ENCODE assay signal across 18 cellular contexts in genomic region chr12:19759229-19759628, GRCh38.
DNase-seq lines count a peak whose midpoint lies in the region; FAIRE-seq and TF ChIP-seq lines count a peak whose summit lies in the region.
"Had no signal": no experiment of that assay in that cellular context is flagged by ENCODE, and none has a peak within 500 bp of the region (broad histone marks: within the 10 kb centered on the region; RNA-seq: fewer than 3 reads in every experiment).

No MANE protein-coding gene starts in this region.

- FAIRE-seq in H1 (lab: Jason Lieb, UNC), result no peak

- no peak overlapping the region for H3K9ac ChIP-seq in H1 (replicated peaks in 1 of 4; ENCODE audit: extremely low read depth in 1 of 4, low read depth in 3 of 4, low read length in 3 of 4)

- TF ChIP-seq EP300 in H1 (IDR thresholded peaks at IDR 0.05; ENCODE audit: borderline replicate concordance in 1 of 2, low read depth in 2 of 2, low read length in 2 of 2), result no peak

- H3K27me3 ChIP-seq in H1 (replicated peaks in 1 of 4; ENCODE audit: control insufficient read depth in 3 of 4, extremely low read depth in 1 of 4, insufficient read depth in 3 of 4, low read length in 3 of 4), result no peaks in the 10 kb centered on the region
- H3K27me3 ChIP-seq in osteoblast (ENCODE audit: insufficient read depth, low read length), result no peaks in the 10 kb centered on the region
- H3K27me3 ChIP-seq: Peyer's patch, spleen had no signal

- POLR2A ChIA-PET in H1 (lab: Charles Lee; ENCODE audit: partially characterized antibody), result no interaction called here

- no peak overlapping the region for H2BK5ac ChIP-seq in H1 (ENCODE audit: low read depth, low read length)

- no peak overlapping the region for H3K4me3 ChIP-seq in H1 (ENCODE audit: extremely low read depth in 1 of 4, insufficient read depth in 2 of 4, low read depth in 3 of 4, low read length in 4 of 4)
- H3K4me3 ChIP-seq in osteoblast (ENCODE audit: insufficient read depth, low read length), result no peak overlapping the region
- H3K4me3 ChIP-seq: Peyer's patch, spleen had no signal

- H4K20me1 ChIP-seq in H1 (replicated peaks in 1 of 2; ENCODE audit: control insufficient read depth in 1 of 2, insufficient read depth in 2 of 2, low read length in 2 of 2), result no peaks in the 10 kb centered on the region
- H4K20me1 ChIP-seq in osteoblast (ENCODE audit: insufficient read depth, low read length), result no peaks in the 10 kb centered on the region

- H2BK12ac ChIP-seq in H1 (ENCODE audit: low read depth, low read length), result no peak overlapping the region

- H3K23me2 ChIP-seq in H1 (ENCODE audit: low read depth, low read length), result no peaks in the 10 kb centered on the region

- H3K79me2 ChIP-seq in H1 (ENCODE audit: control insufficient read depth in 1 of 2, insufficient read depth in 2 of 2, low read length in 2 of 2) (no peaks in the 10 kb centered on the region), osteoblast (ENCODE audit: insufficient read depth, low read length) (no peaks in the 10 kb centered on the region)

- no peak overlapping the region for H4K91ac ChIP-seq in H1 (replicated peaks; ENCODE audit: insufficient read length, low read length)

- H3K9me3 ChIP-seq in H1 (ENCODE audit: insufficient read depth in 2 of 2, low read depth in 1 of 2, low read length in 1 of 2) (no peaks in the 10 kb centered on the region), osteoblast (ENCODE audit: low read depth, low read length) (no peaks in the 10 kb centered on the region)
- H3K9me3 ChIP-seq: Peyer's patch had no signal

- no peak overlapping the region for H2BK20ac ChIP-seq in H1 (ENCODE audit: low read length)

- no peak overlapping the region for H3K14ac ChIP-seq in H1 (ENCODE audit: insufficient read length)

- CTCF ChIA-PET in H1 (lab: Charles Lee; ENCODE audit: partially characterized antibody), result interaction anchor here (1.7 to 2.4 kb wide), 2 partner anchors 20 to 135 kb away, joined by 5 to 10 read pairs; no protein-coding TSS in a partner anchor

- no peak overlapping the region for H2BK120ac ChIP-seq in H1 (replicated peaks; ENCODE audit: low read depth, low read length)

- H2BK15ac ChIP-seq in H1 (ENCODE audit: low read length), result no peak overlapping the region

- TF ChIP-seq CTCF in H1 (IDR thresholded peaks at IDR 0.05; ENCODE audit: control extremely low read depth in 1 of 3, insufficient read depth in 1 of 3, low read depth in 1 of 3, low read length in 3 of 3) (no peak), osteoblast (IDR thresholded peaks at IDR 0.05; ENCODE audit: extremely low read depth, low read depth, low read length) (no peak)

- H3K79me1 ChIP-seq in H1 (ENCODE audit: low read depth, low read length), result no peaks in the 10 kb centered on the region

- no peak overlapping the region for H2AK5ac ChIP-seq in H1 (ENCODE audit: low read depth, low read length)

- H4K5ac ChIP-seq in H1 (ENCODE audit: insufficient read length, low read depth, low read length), result no peak overlapping the region

- H3K27ac ChIP-seq in H1 (ENCODE audit: low read depth, low read length), result no peak overlapping the region
- H3K27ac ChIP-seq in osteoblast (ENCODE audit: low read depth, low read length), result peak overlapping the region; percentile 30
- H3K27ac ChIP-seq: Peyer's patch, spleen had no signal

- H3K23ac ChIP-seq in H1 (ENCODE audit: insufficient read length), result no peak overlapping the region

- TF ChIP-seq POLR2A in H1 (IDR thresholded peaks at IDR 0.05; ENCODE audit: control extremely low read depth in 1 of 2, low read depth in 2 of 2, low read length in 2 of 2), result no peak

- no peak overlapping the region for H3K18ac ChIP-seq in H1 (ENCODE audit: extremely low read depth, low read length)

- no peak overlapping the region for H3K4me2 ChIP-seq in H1 (ENCODE audit: insufficient read depth in 1 of 2, low read depth in 2 of 2, low read length in 2 of 2)
- H3K4me2 ChIP-seq in osteoblast (ENCODE audit: insufficient read depth, low read length), result no peak overlapping the region

- no peak overlapping the region for H3K4ac ChIP-seq in H1 (replicated peaks; ENCODE audit: insufficient read length, low read depth, low read length)

- H3K36me3 ChIP-seq in H1 (ENCODE audit: control insufficient read depth in 2 of 4, insufficient read depth in 4 of 4, low read length in 3 of 4) (no peaks in the 10 kb centered on the region), osteoblast (ENCODE audit: insufficient read depth, low read length) (no peaks in the 10 kb centered on the region)
- H3K36me3 ChIP-seq: Peyer's patch, spleen had no signal

- peak; percentile 34 for DNase-seq in GM04503 (ENCODE audit: low read depth)
- peak; percentile 12 for DNase-seq in RKO (ENCODE audit: low spot score)
- DNase-seq in H1 (ENCODE audit: low read depth in 1 of 2, low spot score in 2 of 2), result no peak
- DNase-seq in osteoblast (ENCODE audit: insufficient read length, low spot score, missing footprints), result peak; percentile 88
- DNase-seq in effector CD8-positive, alpha-beta T cell (lab: John Stamatoyannopoulos, UW), result no peak
- no peak for DNase-seq in pons (ENCODE audit: low spot score)
- DNase-seq in NCI-H1694 treated with DMSO at 0.1 percent for 48 hours (lab: John Stamatoyannopoulos, UW), result no peak
- DNase-seq in GF-D8 (lab: John Stamatoyannopoulos, UW), result no peak
- DNase-seq: activated CD4-positive, alpha-beta T cell treated with anti-CD3 and anti-CD28 coated beads, Interleukin-2, amount 10 ng/mL, durations not matched to agents 24 days and 14 days; activated T-cell treated with anti-CD3 and anti-CD28 coated beads, Interleukin-2, amount 50 U/mL, for 48 hours; anterior cingulate cortex; CD4-positive, alpha-beta T cell; effector memory CD4-positive, alpha-beta T cell; NCI-H1092; NCI-H446; Peyer's patch; spleen; substantia nigra had no signal

- no peak overlapping the region for H3K56ac ChIP-seq in H1 (replicated peaks; ENCODE audit: insufficient read length, low read depth, low read length)

- H2AFZ ChIP-seq in H1 (ENCODE audit: low read length) (no peak overlapping the region), osteoblast (ENCODE audit: low read length) (no peak overlapping the region)

- H4K8ac ChIP-seq in H1 (ENCODE audit: extremely low read depth, insufficient read depth, low read length), result no peak overlapping the region

- TF ChIP-seq RAD21 in H1 (IDR thresholded peaks at IDR 0.05 in 1 of 2, conservative IDR thresholded peaks at IDR 0.05 in 1 of 2; ENCODE audit: low read depth in 2 of 2, low read length in 2 of 2), result no peak

- no peaks in the 10 kb centered on the region for H3K4me1 ChIP-seq in H1 (replicated peaks in 1 of 4; ENCODE audit: control insufficient read depth in 3 of 4, insufficient read depth in 4 of 4, low read length in 3 of 4)
- H3K4me1 ChIP-seq in osteoblast (ENCODE audit: insufficient read depth, low read length), result peaks cover 14% of the 10 kb centered on the region
- H3K4me1 ChIP-seq: Peyer's patch, spleen had no signal

TF ChIP-seq in H1, 55 proteins besides CTCF, POLR2A, EP300 and RAD21:
- TF ChIP-seq MAFK (IDR thresholded peaks at IDR 0.05; ENCODE audit: low read depth, low read length) (peak; percentile 18; the same call in 1 of the 2 replicates), POLR2AphosphoS5 (IDR thresholded peaks at IDR 0.05; ENCODE audit: low read depth, low read length) (no peak)
TF ChIP-seq in H1: peak in this region for 1.

Comparison
In these comparisons a context has a peak if more than half of its experiments do, and no peak if none do; other contexts are left out.
1. DNase-seq: peak in GM04503 (single experiment), RKO (single experiment) and osteoblast (single experiment); none in H1 (0 of 2), effector CD8-positive, alpha-beta T cell (single experiment), pons (single experiment), NCI-H1694 treated with DMSO at 0.1 percent for 48 hours (single experiment) and GF-D8 (single experiment).